ENCODE assay signal across 1 cellular context in the genomic region with DNA sequence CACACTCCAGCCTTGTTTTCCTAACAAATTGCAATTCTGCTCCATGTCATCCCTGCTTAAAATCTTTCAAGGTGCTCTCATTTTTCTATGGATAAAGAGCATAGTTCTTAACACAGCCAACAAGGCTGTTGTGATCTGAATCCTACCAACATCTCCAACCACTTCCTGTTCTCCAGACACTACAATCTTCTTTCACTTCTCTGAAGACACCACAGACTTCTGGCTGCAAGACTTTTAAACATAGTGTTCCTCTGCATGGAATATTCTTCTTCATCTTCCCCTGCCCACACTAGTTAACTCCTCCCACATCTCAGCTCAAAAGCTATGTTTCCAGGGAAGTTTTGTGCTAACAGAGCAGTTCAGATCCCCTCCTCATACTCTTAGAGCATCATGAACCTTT.
TF ChIP-seq lines count a peak whose summit lies in the region.

No MANE protein-coding gene starts in this region.

TF ChIP-seq in GM12878, 131 proteins besides CTCF, POLR2A, EP300 and RAD21 (continued from another document):
- TF ChIP-seq, protein P1, sequence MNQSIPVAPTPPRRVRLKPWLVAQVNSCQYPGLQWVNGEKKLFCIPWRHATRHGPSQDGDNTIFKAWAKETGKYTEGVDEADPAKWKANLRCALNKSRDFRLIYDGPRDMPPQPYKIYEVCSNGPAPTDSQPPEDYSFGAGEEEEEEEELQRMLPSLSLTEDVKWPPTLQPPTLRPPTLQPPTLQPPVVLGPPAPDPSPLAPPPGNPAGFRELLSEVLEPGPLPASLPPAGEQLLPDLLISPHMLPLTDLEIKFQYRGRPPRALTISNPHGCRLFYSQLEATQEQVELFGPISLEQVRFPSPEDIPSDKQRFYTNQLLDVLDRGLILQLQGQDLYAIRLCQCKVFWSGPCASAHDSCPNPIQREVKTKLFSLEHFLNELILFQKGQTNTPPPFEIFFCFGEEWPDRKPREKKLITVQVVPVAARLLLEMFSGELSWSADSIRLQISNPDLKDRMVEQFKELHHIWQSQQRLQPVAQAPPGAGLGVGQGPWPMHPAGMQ (IDR thresholded peaks at IDR 0.05; ENCODE audit: borderline replicate concordance) = no peak
- no peak for TF ChIP-seq RBBP5 (conservative IDR thresholded peaks at IDR 0.05)
- TF ChIP-seq ESRRA (IDR thresholded peaks at IDR 0.05; ENCODE audit: low read length) = no peak
- TF ChIP-seq, protein P2, sequence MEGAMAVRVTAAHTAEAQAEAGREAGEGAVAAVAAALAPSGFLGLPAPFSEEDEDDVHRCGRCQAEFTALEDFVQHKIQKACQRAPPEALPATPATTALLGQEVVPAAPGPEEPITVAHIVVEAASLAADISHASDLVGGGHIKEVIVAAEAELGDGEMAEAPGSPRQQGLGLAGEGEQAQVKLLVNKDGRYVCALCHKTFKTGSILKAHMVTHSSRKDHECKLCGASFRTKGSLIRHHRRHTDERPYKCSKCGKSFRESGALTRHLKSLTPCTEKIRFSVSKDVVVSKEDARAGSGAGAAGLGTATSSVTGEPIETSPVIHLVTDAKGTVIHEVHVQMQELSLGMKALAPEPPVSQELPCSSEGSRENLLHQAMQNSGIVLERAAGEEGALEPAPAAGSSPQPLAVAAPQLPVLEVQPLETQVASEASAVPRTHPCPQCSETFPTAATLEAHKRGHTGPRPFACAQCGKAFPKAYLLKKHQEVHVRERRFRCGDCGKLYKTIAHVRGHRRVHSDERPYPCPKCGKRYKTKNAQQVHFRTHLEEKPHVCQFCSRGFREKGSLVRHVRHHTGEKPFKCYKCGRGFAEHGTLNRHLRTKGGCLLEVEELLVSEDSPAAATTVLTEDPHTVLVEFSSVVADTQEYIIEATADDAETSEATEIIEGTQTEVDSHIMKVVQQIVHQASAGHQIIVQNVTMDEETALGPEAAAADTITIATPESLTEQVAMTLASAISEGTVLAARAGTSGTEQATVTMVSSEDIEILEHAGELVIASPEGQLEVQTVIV (IDR thresholded peaks at IDR 0.05; ENCODE audit: borderline replicate concordance, partially characterized antibody) = no peak
- TF ChIP-seq, protein P3, sequence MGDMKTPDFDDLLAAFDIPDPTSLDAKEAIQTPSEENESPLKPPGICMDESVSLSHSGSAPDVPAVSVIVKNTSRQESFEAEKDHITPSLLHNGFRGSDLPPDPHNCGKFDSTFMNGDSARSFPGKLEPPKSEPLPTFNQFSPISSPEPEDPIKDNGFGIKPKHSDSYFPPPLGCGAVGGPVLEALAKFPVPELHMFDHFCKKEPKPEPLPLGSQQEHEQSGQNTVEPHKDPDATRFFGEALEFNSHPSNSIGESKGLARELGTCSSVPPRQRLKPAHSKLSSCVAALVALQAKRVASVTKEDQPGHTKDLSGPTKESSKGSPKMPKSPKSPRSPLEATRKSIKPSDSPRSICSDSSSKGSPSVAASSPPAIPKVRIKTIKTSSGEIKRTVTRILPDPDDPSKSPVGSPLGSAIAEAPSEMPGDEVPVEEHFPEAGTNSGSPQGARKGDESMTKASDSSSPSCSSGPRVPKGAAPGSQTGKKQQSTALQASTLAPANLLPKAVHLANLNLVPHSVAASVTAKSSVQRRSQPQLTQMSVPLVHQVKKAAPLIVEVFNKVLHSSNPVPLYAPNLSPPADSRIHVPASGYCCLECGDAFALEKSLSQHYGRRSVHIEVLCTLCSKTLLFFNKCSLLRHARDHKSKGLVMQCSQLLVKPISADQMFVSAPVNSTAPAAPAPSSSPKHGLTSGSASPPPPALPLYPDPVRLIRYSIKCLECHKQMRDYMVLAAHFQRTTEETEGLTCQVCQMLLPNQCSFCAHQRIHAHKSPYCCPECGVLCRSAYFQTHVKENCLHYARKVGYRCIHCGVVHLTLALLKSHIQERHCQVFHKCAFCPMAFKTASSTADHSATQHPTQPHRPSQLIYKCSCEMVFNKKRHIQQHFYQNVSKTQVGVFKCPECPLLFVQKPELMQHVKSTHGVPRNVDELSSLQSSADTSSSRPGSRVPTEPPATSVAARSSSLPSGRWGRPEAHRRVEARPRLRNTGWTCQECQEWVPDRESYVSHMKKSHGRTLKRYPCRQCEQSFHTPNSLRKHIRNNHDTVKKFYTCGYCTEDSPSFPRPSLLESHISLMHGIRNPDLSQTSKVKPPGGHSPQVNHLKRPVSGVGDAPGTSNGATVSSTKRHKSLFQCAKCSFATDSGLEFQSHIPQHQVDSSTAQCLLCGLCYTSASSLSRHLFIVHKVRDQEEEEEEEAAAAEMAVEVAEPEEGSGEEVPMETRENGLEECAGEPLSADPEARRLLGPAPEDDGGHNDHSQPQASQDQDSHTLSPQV (IDR thresholded peaks at IDR 0.05) = no peak
- no peak for TF ChIP-seq TAF1 (IDR thresholded peaks at IDR 0.05; ENCODE audit: borderline replicate concordance, low read depth, low read length)
- no peak for TF ChIP-seq MTA3 (IDR thresholded peaks at IDR 0.05; ENCODE audit: borderline replicate concordance, low read length)
- TF ChIP-seq, protein P4, sequence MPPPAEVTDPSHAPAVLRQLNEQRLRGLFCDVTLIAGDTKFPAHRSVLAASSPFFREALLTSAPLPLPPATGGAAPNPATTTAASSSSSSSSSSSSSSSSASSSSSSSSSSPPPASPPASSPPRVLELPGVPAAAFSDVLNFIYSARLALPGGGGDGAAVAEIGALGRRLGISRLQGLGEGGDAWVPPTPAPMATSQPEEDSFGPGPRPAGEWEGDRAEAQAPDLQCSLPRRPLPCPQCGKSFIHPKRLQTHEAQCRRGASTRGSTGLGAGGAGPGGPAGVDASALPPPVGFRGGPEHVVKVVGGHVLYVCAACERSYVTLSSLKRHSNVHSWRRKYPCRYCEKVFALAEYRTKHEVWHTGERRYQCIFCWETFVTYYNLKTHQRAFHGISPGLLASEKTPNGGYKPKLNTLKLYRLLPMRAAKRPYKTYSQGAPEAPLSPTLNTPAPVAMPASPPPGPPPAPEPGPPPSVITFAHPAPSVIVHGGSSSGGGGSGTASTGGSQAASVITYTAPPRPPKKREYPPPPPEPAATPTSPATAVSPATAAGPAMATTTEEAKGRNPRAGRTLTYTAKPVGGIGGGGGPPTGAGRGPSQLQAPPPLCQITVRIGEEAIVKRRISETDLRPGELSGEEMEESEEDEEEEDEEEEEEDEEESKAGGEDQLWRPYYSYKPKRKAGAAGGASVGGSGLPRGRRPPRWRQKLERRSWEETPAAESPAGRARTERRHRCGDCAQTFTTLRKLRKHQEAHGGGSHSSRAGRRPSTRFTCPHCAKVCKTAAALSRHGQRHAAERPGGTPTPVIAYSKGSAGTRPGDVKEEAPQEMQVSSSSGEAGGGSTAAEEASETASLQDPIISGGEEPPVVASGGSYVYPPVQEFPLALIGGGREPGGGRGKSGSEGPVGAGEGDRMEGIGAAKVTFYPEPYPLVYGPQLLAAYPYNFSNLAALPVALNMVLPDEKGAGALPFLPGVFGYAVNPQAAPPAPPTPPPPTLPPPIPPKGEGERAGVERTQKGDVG (CRISPR knock-in tag; IDR thresholded peaks at IDR 0.05) = no peak
- TF ChIP-seq RB1 (IDR thresholded peaks at IDR 0.05; ENCODE audit: borderline replicate concordance) = no peak
- TF ChIP-seq GABPA (IDR thresholded peaks at IDR 0.05; ENCODE audit: low read depth) = no peak
- no peak for TF ChIP-seq YBX1 (IDR thresholded peaks at IDR 0.05)
- TF ChIP-seq, protein P5, sequence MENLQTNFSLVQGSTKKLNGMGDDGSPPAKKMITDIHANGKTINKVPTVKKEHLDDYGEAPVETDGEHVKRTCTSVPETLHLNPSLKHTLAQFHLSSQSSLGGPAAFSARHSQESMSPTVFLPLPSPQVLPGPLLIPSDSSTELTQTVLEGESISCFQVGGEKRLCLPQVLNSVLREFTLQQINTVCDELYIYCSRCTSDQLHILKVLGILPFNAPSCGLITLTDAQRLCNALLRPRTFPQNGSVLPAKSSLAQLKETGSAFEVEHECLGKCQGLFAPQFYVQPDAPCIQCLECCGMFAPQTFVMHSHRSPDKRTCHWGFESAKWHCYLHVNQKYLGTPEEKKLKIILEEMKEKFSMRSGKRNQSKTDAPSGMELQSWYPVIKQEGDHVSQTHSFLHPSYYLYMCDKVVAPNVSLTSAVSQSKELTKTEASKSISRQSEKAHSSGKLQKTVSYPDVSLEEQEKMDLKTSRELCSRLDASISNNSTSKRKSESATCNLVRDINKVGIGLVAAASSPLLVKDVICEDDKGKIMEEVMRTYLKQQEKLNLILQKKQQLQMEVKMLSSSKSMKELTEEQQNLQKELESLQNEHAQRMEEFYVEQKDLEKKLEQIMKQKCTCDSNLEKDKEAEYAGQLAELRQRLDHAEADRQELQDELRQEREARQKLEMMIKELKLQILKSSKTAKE (IDR thresholded peaks at IDR 0.05; ENCODE audit: low read depth, poor library complexity, severe bottlenecking) = no peak
- TF ChIP-seq BACH1 (IDR thresholded peaks at IDR 0.05; ENCODE audit: borderline replicate concordance) = no peak
- no peak for TF ChIP-seq NFXL1 (IDR thresholded peaks at IDR 0.05; ENCODE audit: borderline replicate concordance)
- TF ChIP-seq ZNF217 (IDR thresholded peaks at IDR 0.05) = no peak
- no peak for TF ChIP-seq BMI1 (IDR thresholded peaks at IDR 0.05; ENCODE audit: borderline replicate concordance)
- TF ChIP-seq RUNX3 (IDR thresholded peaks at IDR 0.05; ENCODE audit: low read length) = no peak
